17 cellular contexts compared by ENCODE assay signal in genomic region chr14:103739466-103739792, GRCh38.
"Had no signal": no experiment of that assay in that cellular context is flagged by ENCODE, and none has a peak within 500 bp of the region (broad histone marks: within the 10 kb centered on the region; RNA-seq: fewer than 3 reads in every experiment).

No MANE protein-coding gene starts in this region.

- H3K36me3 ChIP-seq: uterus had no signal

- H3K27ac ChIP-seq: hepatocyte, lower lobe of right lung, transverse colon, uterus had no signal

- H3K4me3 ChIP-seq: hepatocyte, lower lobe of right lung, transverse colon, uterus had no signal

- H3K4me3 Mint-ChIP-seq: activated naive CD8-positive, alpha-beta T cell treated with anti-CD3 and anti-CD28 coated beads for 36 hours; central memory CD8-positive, alpha-beta T cell; dendritic cell treated with granulocyte-macrophage colony-stimulating factor and Interleukin-4, amounts not matched to agents 40 ng/mL and 50 ng/mL, for 4 days; natural killer cell treated with Interleukin-12 subunit alpha and Interleukin-12 subunit beta and Interleukin-15 and Interleukin-18, amount 100 ng/mL, for 72 hours had no signal

- H3K27ac Mint-ChIP-seq: activated naive CD8-positive, alpha-beta T cell treated with anti-CD3 and anti-CD28 coated beads for 36 hours; dendritic cell treated with granulocyte-macrophage colony-stimulating factor and Interleukin-4, amounts not matched to agents 40 ng/mL and 50 ng/mL, for 4 days; natural killer cell treated with Interleukin-12 subunit alpha and Interleukin-12 subunit beta and Interleukin-15 and Interleukin-18, amount 100 ng/mL, for 72 hours had no signal

- H3K4me1 Mint-ChIP-seq: activated naive CD8-positive, alpha-beta T cell treated with anti-CD3 and anti-CD28 coated beads for 36 hours; central memory CD8-positive, alpha-beta T cell had no signal

- H3K9me3 ChIP-seq: lower lobe of right lung, transverse colon, uterus had no signal

- H3K9me3 Mint-ChIP-seq: activated naive CD8-positive, alpha-beta T cell treated with anti-CD3 and anti-CD28 coated beads for 36 hours; central memory CD8-positive, alpha-beta T cell; dendritic cell treated with granulocyte-macrophage colony-stimulating factor and Interleukin-4, amounts not matched to agents 40 ng/mL and 50 ng/mL, for 4 days; natural killer cell treated with Interleukin-12 subunit alpha and Interleukin-12 subunit beta and Interleukin-15 and Interleukin-18, amount 100 ng/mL, for 72 hours had no signal

- H3K27me3 ChIP-seq: hepatocyte, transverse colon, uterus had no signal

- H2AFZ ChIP-seq: hepatocyte had no signal

- H3K79me2 ChIP-seq: hepatocyte had no signal

- DNase-seq: activated CD4-positive, alpha-beta T cell treated with anti-CD3 and anti-CD28 coated beads, Interleukin-2, amount 50 U/mL, for 48 hours; activated naive CD4-positive, alpha-beta T cell; activated naive CD8-positive, alpha-beta T cell treated with anti-CD3 and anti-CD28 coated beads for 36 hours; amniotic stem cell; effector memory CD4-positive, alpha-beta T cell; foreskin fibroblast; left colon; lower lobe of right lung; retina; stimulated activated naive CD8-positive, alpha-beta T cell treated with anti-CD3 and anti-CD28 coated beads, Interleukin-15, Interleukin-2, amounts not matched to agents 100 U/mL and 50 U/mL, for 24 hours; transverse colon; uterus had no signal

- H3K36me3 Mint-ChIP-seq: activated naive CD8-positive, alpha-beta T cell treated with anti-CD3 and anti-CD28 coated beads for 36 hours; natural killer cell treated with Interleukin-12 subunit alpha and Interleukin-12 subunit beta and Interleukin-15 and Interleukin-18, amount 100 ng/mL, for 72 hours had no signal

- H3K4me2 ChIP-seq: hepatocyte had no signal

- H3K27me3 Mint-ChIP-seq: activated naive CD8-positive, alpha-beta T cell treated with anti-CD3 and anti-CD28 coated beads for 36 hours; central memory CD8-positive, alpha-beta T cell; dendritic cell treated with granulocyte-macrophage colony-stimulating factor and Interleukin-4, amounts not matched to agents 40 ng/mL and 50 ng/mL, for 4 days; natural killer cell treated with Interleukin-12 subunit alpha and Interleukin-12 subunit beta and Interleukin-15 and Interleukin-18, amount 100 ng/mL, for 72 hours had no signal

- ATAC-seq: activated CD4-positive, CD25-positive, alpha-beta regulatory T cell treated with anti-CD3 and anti-CD28 coated beads, Interleukin-2, amount 50 U/mL, for 24 hours; left colon; lower lobe of right lung; natural killer cell treated with Interleukin-12 subunit alpha and Interleukin-12 subunit beta and Interleukin-15 and Interleukin-18, amount 100 ng/mL, for 72 hours; stimulated activated naive CD8-positive, alpha-beta T cell treated with anti-CD3 and anti-CD28 coated beads, Interleukin-15, Interleukin-2, amounts not matched to agents 100 U/mL and 50 U/mL, for 24 hours had no signal
